In genomic region chr6:21597706-21598273, GRCh38 we compare ENCODE assay signal across 8 cellular contexts. TPM values are rescaled to one million over a fixed set of nuclear protein-coding genes. Genes with fewer than 3 reads are reported as not detected.
DNase-seq lines count a peak whose midpoint lies in the region; ATAC-seq and TF ChIP-seq lines count a peak whose summit lies in the region.

No MANE protein-coding gene starts in this region.

- CTCF ChIA-PET in activated CD4-positive, alpha-beta T cell treated with anti-CD3 and anti-CD28 coated beads, Interleukin-2, amount 10 ng/mL, durations not matched to agents 7 days and 5 days (lab: Charles Lee): interaction anchor here (0.5 kb wide), 1 partner anchor 74 kb away, joined by 3 read pairs; no protein-coding TSS in a partner anchor

- H3K4me1 ChIP-seq in tibial artery: peaks cover 0 to 19% (median 4%) of the 10 kb centered on the region in 4 donors

- H3K9me3 ChIP-seq in tibial artery: no peaks in the 10 kb centered on the region

- H3K36me3 Mint-ChIP-seq in activated CD4-positive, alpha-beta T cell treated with anti-CD3 and anti-CD28 coated beads, Interleukin-2, amount 10 ng/mL, durations not matched to agents 7 days and 5 days (ENCODE audit: low read depth): peaks cover 5% of the 10 kb centered on the region
- H3K36me3 Mint-ChIP-seq in activated naive CD8-positive, alpha-beta T cell treated with anti-CD3 and anti-CD28 coated beads, Interleukin-2, amount 50 U/mL, for 24 hours (ENCODE audit: low read depth): peaks cover 2% of the 10 kb centered on the region

- no peaks in the 10 kb centered on the region for H3K9me3 Mint-ChIP-seq in activated CD4-positive, alpha-beta T cell treated with anti-CD3 and anti-CD28 coated beads, Interleukin-2, amount 10 ng/mL, durations not matched to agents 7 days and 5 days
- no peaks in the 10 kb centered on the region for H3K9me3 Mint-ChIP-seq in activated naive CD8-positive, alpha-beta T cell treated with anti-CD3 and anti-CD28 coated beads, Interleukin-2, amount 50 U/mL, for 24 hours

- no peak for DNase-seq in activated CD4-positive, alpha-beta T cell treated with anti-CD3 and anti-CD28 coated beads, Interleukin-2, amount 10 ng/mL, durations not matched to agents 7 days and 5 days
- DNase-seq in activated CD4-positive, alpha-beta T cell treated with anti-CD3 and anti-CD28 coated beads, Interleukin-2, amount 50 U/mL, for 48 hours: no peak
- no peak for DNase-seq in activated naive CD8-positive, alpha-beta T cell treated with anti-CD3 and anti-CD28 coated beads, Interleukin-2, amount 50 U/mL, for 24 hours
- peak; percentile 36 for DNase-seq in iris pigment epithelial cell (ENCODE audit: low read depth)
- DNase-seq in tibial artery: no peak
- DNase-seq in NCI-H526 treated with DMSO at 0.1 percent for 48 hours (lab: John Stamatoyannopoulos, UW): no peak
- no peak for DNase-seq in activated naive CD4-positive, alpha-beta T cell treated with anti-CD3 and anti-CD28 coated beads, Interleukin-2, amount 50 U/mL, for 16 hours
- no peak for DNase-seq in NCI-H187 treated with DMSO at 0.1 percent for 48 hours (lab: John Stamatoyannopoulos, UW)

- intact Hi-C loops in tibial artery (cut with DNase I; ENCODE audit: low total_unique reads): loop anchor here (5.0 to 10.0 kb wide), 2 partner anchors 67 to 550 kb away; no protein-coding TSS in a partner anchor

- H3K27ac Mint-ChIP-seq in activated CD4-positive, alpha-beta T cell treated with anti-CD3 and anti-CD28 coated beads, Interleukin-2, amount 10 ng/mL, durations not matched to agents 7 days and 5 days: peak overlapping the region; percentile 73
- H3K27ac Mint-ChIP-seq in activated naive CD8-positive, alpha-beta T cell treated with anti-CD3 and anti-CD28 coated beads, Interleukin-2, amount 50 U/mL, for 24 hours: no peak overlapping the region

- H3K27ac ChIP-seq in tibial artery: peak overlapping the region; percentile 43 to 80

- POLR2A ChIA-PET in activated CD4-positive, alpha-beta T cell treated with anti-CD3 and anti-CD28 coated beads, Interleukin-2, amount 10 ng/mL, durations not matched to agents 7 days and 5 days (lab: Charles Lee): no interaction called here

- H3K4me3 Mint-ChIP-seq in activated CD4-positive, alpha-beta T cell treated with anti-CD3 and anti-CD28 coated beads, Interleukin-2, amount 10 ng/mL, durations not matched to agents 7 days and 5 days: peak overlapping the region; percentile 50
- H3K4me3 Mint-ChIP-seq in activated naive CD8-positive, alpha-beta T cell treated with anti-CD3 and anti-CD28 coated beads, Interleukin-2, amount 50 U/mL, for 24 hours: peak overlapping the region; percentile 60

- no peaks in the 10 kb centered on the region for H3K36me3 ChIP-seq in tibial artery

- peaks cover 44% of the 10 kb centered on the region for H3K27me3 Mint-ChIP-seq in activated CD4-positive, alpha-beta T cell treated with anti-CD3 and anti-CD28 coated beads, Interleukin-2, amount 10 ng/mL, durations not matched to agents 7 days and 5 days
- peaks cover 48% of the 10 kb centered on the region for H3K27me3 Mint-ChIP-seq in activated naive CD8-positive, alpha-beta T cell treated with anti-CD3 and anti-CD28 coated beads, Interleukin-2, amount 50 U/mL, for 24 hours

- no peak for TF ChIP-seq CTCF in tibial artery (IDR thresholded peaks at IDR 0.05)

- H3K4me1 Mint-ChIP-seq in activated CD4-positive, alpha-beta T cell treated with anti-CD3 and anti-CD28 coated beads, Interleukin-2, amount 10 ng/mL, durations not matched to agents 7 days and 5 days: peaks cover 27% of the 10 kb centered on the region
- H3K4me1 Mint-ChIP-seq in activated naive CD8-positive, alpha-beta T cell treated with anti-CD3 and anti-CD28 coated beads, Interleukin-2, amount 50 U/mL, for 24 hours: peaks cover 31% of the 10 kb centered on the region

- H3K4me3 ChIP-seq in tibial artery: peak overlapping the region; percentile 78 to 88

- H3K27me3 ChIP-seq in tibial artery: no peaks in the 10 kb centered on the region

- no peak for ATAC-seq in activated naive CD8-positive, alpha-beta T cell treated with anti-CD3 and anti-CD28 coated beads, Interleukin-2, amount 50 U/mL, for 24 hours

RNA-seq across cellular contexts. Expression of gene SOX4, which starts 4.2 kb away (rescaled TPM):
- 1 to 10 TPM; 1.4 TPM for total RNA-seq in activated CD4-positive, alpha-beta T cell treated with anti-CD3 and anti-CD28 coated beads, Interleukin-2, amount 10 ng/mL, durations not matched to agents 7 days and 5 days
